In genomic region chr17:2712300-2713043, GRCh38 we compare ENCODE assay signal across 8 cellular contexts. TPM values are rescaled to one million over a fixed set of nuclear protein-coding genes. Genes with fewer than 3 reads are reported as not detected.
DNase-seq lines count a peak whose midpoint lies in the region; ATAC-seq and TF ChIP-seq lines count a peak whose summit lies in the region.

No MANE protein-coding gene starts in this region.

- no peaks in the 10 kb centered on the region for H3K9me3 ChIP-seq in SJSA1 (replicated peaks)
- no peaks in the 10 kb centered on the region for H3K9me3 ChIP-seq in esophagus squamous epithelium
- H3K9me3 ChIP-seq in ovary, result no peaks in the 10 kb centered on the region

- WGBS in esophagus squamous epithelium, 2 donors, result 52 to 61% methylated on average over 21 to 22 of the region's 36 CpGs
- WGBS in ovary, 3 donors, result 34 to 41% (median 36%) methylated on average over 31 to 36 of the region's 36 CpGs

- TF ChIP-seq CTCF in GM12875 (IDR thresholded peaks at IDR 0.05; ENCODE audit: borderline replicate concordance, insufficient read depth, low read depth, low read length), result no peak
- TF ChIP-seq CTCF in esophagus squamous epithelium (IDR thresholded peaks at IDR 0.05), result no peak
- TF ChIP-seq CTCF in ovary (IDR thresholded peaks at IDR 0.05), result no peak

- ATAC-seq in HG02981 (IDR thresholded peaks at IDR 0.05; ENCODE audit: unreplicated experiment) (no peak), HG02973 (IDR thresholded peaks at IDR 0.05; ENCODE audit: unreplicated experiment) (no peak)

- H3K4me3 ChIP-seq in GM12875 (ENCODE audit: low read depth, low read length) (peak overlapping the region; percentile 72), SJSA1 (peak overlapping the region; percentile 69), esophagus squamous epithelium (peak overlapping the region; percentile 84 to 99 (median 94)), ovary (peak overlapping the region; percentile 65)

- H3K27me3 ChIP-seq in SJSA1 (replicated peaks), result no peaks in the 10 kb centered on the region
- no peaks in the 10 kb centered on the region for H3K27me3 ChIP-seq in esophagus squamous epithelium
- H3K27me3 ChIP-seq in ovary, result no peaks in the 10 kb centered on the region

- no peak overlapping the region for H3K27ac ChIP-seq in SJSA1
- peak overlapping the region; percentile 91 to 96 (median 92) for H3K27ac ChIP-seq in esophagus squamous epithelium
- H3K27ac ChIP-seq in ovary, result no peak overlapping the region

- no peak for TF ChIP-seq EP300 in ovary (IDR thresholded peaks at IDR 0.05)

- DNase-seq in SJSA1 (ENCODE audit: low read depth in 1 of 2, low spot score in 2 of 2) (no peak), esophagus squamous epithelium (lab: John Stamatoyannopoulos, UW) (no peak), ovary (peak in 1 of 5 donors; percentile 41), GM19238 (ENCODE audit: insufficient read length, low spot score) (no peak), dedifferentiated amniotic fluid mesenchymal stem cell (ENCODE audit: extremely low spot score) (no peak)

- H3K4me1 ChIP-seq in SJSA1 (replicated peaks), result peaks cover 20% of the 10 kb centered on the region
- peaks cover 42 to 60% (median 48%) of the 10 kb centered on the region in 3 donors for H3K4me1 ChIP-seq in esophagus squamous epithelium
- H3K4me1 ChIP-seq in ovary (ENCODE audit: insufficient read depth), result peaks cover 18% of the 10 kb centered on the region

- H3K36me3 ChIP-seq in SJSA1 (0 out of 2 replicates have a peak, but pooled peaks cover 6% of the 10 kb centered on the region), esophagus squamous epithelium (peaks cover 0 to 3% (median 0%) of the 10 kb centered on the region in 3 donors), ovary (no peaks in the 10 kb centered on the region)

- intact Hi-C loops in esophagus squamous epithelium (cut with DNase I) (no loop called here), ovary (cut with DNase I) (no loop called here)

- TF ChIP-seq POLR2A in esophagus squamous epithelium (IDR thresholded peaks at IDR 0.05), result no peak
- no peak for TF ChIP-seq POLR2A in ovary (IDR thresholded peaks at IDR 0.05)

RNA-seq across cellular contexts. Expression of gene CLUH, which starts 0.9 kb away (rescaled TPM):
- total RNA-seq in SJSA1 (2014; rRNA removed; shearing (Covaris generic)), result 18.9 and 27.3 TPM in 2 replicates
- total RNA-seq in esophagus squamous epithelium, result 100 to 1,000 TPM in 3 of 4 donors, 10 to 100 TPM in 1; 89.2 to 164 (median 136) TPM
- 10 to 100 TPM; 19.6 to 57.9 (median 46.6) TPM for total RNA-seq in ovary
- 10 to 100 TPM; 11.5 to 19.6 TPM for polyA plus RNA-seq in ovary

RNA-seq across cellular contexts. Expression of gene CCDC92B, which starts 37.0 kb away (rescaled TPM):
- not detected in 2 replicates for total RNA-seq in SJSA1 (2014; rRNA removed; shearing (Covaris generic))
- total RNA-seq in esophagus squamous epithelium, result under 1 TPM in 3 of 4 donors, not detected in 1; 0.15 to 0.57 (median 0.35) TPM
- 1 to 10 TPM in 1 of 7 donors, under 1 TPM in 6; 0.08 to 1.1 (median 0.24) TPM for total RNA-seq in ovary
- polyA plus RNA-seq in ovary, result under 1 TPM; 0.07 TPM

Comparison
In these comparisons a context has a peak if more than half of its experiments do, and no peak if none do; other contexts are left out.
1. H3K27ac ChIP-seq: peak in esophagus squamous epithelium (4 of 4); none in SJSA1 (single experiment) and ovary (0 of 2).
2. Peak in every context shown above with its lines, with median percentiles within 50 percentile points of each other: H3K4me3 ChIP-seq.